Comparison of ENCODE assay signal across 8 cellular contexts in genomic region chr2:47520825-47521665, GRCh38. TPM values are rescaled to one million over a fixed set of nuclear protein-coding genes. Genes with fewer than 3 reads are reported as not detected.
DNase-seq lines count a peak whose midpoint lies in the region; ATAC-seq, FAIRE-seq and TF ChIP-seq lines count a peak whose summit lies in the region.

No MANE protein-coding gene starts in this region.

- H3K4me3 Mint-ChIP-seq in natural killer cell, result peak overlapping the region; percentile 95

- CTCF ChIA-PET in endothelial cell of umbilical vein (lab: Charles Lee), result interaction anchor here (0.7 to 3.0 kb wide), 8 partner anchors 9 to 246 kb away, joined by 3 to 14 read pairs (median 5); no protein-coding TSS in a partner anchor

- H3K4me1 ChIP-seq in endothelial cell of umbilical vein (ENCODE audit: control insufficient read depth, extremely low read depth, insufficient read depth, low read length) (peaks cover 3% of the 10 kb centered on the region), stomach smooth muscle (ENCODE audit: control insufficient read depth, insufficient read depth, low read length) (peaks cover 12% of the 10 kb centered on the region)

- peak overlapping the region; percentile 86 to 93 for H3K27ac Mint-ChIP-seq in natural killer cell

- POLR2A ChIA-PET in endothelial cell of umbilical vein (lab: Charles Lee), result interaction anchor here (0.6 kb wide), 1 partner anchor 133 kb away, joined by 5 read pairs; no protein-coding TSS in a partner anchor

- H3K36me3 Mint-ChIP-seq in natural killer cell, result no peaks in the 10 kb centered on the region

- intact Hi-C loops in endothelial cell of umbilical vein (cut with micrococcal nuclease), result loop anchor here (5.0 kb wide), 1 partner anchor 246 kb away; no protein-coding TSS in a partner anchor
- intact Hi-C loops in natural killer cell (cut with micrococcal nuclease), result loop anchor here (1.0 kb wide), 1 partner anchor 34 kb away; no protein-coding TSS in a partner anchor

- ATAC-seq in HG03439 (IDR thresholded peaks at IDR 0.05; ENCODE audit: unreplicated experiment), result peak; percentile 86
- ATAC-seq in natural killer cell, result peak; percentile 77 to 85 (median 78)

- H3K4me2 ChIP-seq in endothelial cell of umbilical vein (ENCODE audit: insufficient read depth, low read length), result peak overlapping the region; percentile 32

- H3K9me3 ChIP-seq in endothelial cell of umbilical vein (replicated peaks; ENCODE audit: control insufficient read depth, insufficient read depth, low read length) (no peaks in the 10 kb centered on the region), stomach smooth muscle (ENCODE audit: control insufficient read depth in 2 of 2, low read length in 2 of 2) (no peaks in the 10 kb centered on the region)

- TF ChIP-seq CTCF in endothelial cell of umbilical vein (IDR thresholded peaks at IDR 0.05; ENCODE audit: extremely low read depth in 1 of 2, insufficient read depth in 1 of 2, low read depth in 1 of 2, low read length in 2 of 2), result peak; percentile 12 to 30
- peak; percentile 30 for TF ChIP-seq CTCF in natural killer cell (IDR thresholded peaks at IDR 0.05)

- H3K27me3 Mint-ChIP-seq in natural killer cell (ENCODE audit: low read depth in 2 of 2), result no peaks in the 10 kb centered on the region

- no peaks in the 10 kb centered on the region for H4K20me1 ChIP-seq in endothelial cell of umbilical vein (replicated peaks; ENCODE audit: control insufficient read depth, extremely low read depth, insufficient read depth, low read length)

- H3K27ac ChIP-seq in endothelial cell of umbilical vein (ENCODE audit: insufficient read depth, low read depth, low read length) (no peak overlapping the region), stomach smooth muscle (ENCODE audit: low read length) (no peak overlapping the region)

- H2AFZ ChIP-seq in endothelial cell of umbilical vein (ENCODE audit: low read depth, low read length), result peak overlapping the region; percentile 80

- peaks cover 35% of the 10 kb centered on the region in 2 donors for H3K4me1 Mint-ChIP-seq in natural killer cell

- H3K36me3 ChIP-seq in endothelial cell of umbilical vein (ENCODE audit: control insufficient read depth in 2 of 2, extremely low read depth in 1 of 2, insufficient read depth in 2 of 2, low read length in 2 of 2) (no peaks in the 10 kb centered on the region), stomach smooth muscle (ENCODE audit: control insufficient read depth in 2 of 2, insufficient read depth in 2 of 2, low read length in 2 of 2) (no peaks in the 10 kb centered on the region)

- no peaks in the 10 kb centered on the region for H3K27me3 ChIP-seq in endothelial cell of umbilical vein (ENCODE audit: control insufficient read depth in 2 of 2, insufficient read depth in 2 of 2, low read length in 2 of 2)
- H3K27me3 ChIP-seq in stomach smooth muscle (ENCODE audit: control insufficient read depth in 1 of 2, insufficient read depth in 2 of 2, low read length in 2 of 2), result peaks cover 8 to 12% of the 10 kb centered on the region in 2 donors

- dilution Hi-C loops in endothelial cell of umbilical vein (cut with MboI; ENCODE audit: extremely low pct_ligation_motif_present, low sequenced_read_pairs), result no loop called here

- no peaks in the 10 kb centered on the region for H3K9me1 ChIP-seq in endothelial cell of umbilical vein (replicated peaks; ENCODE audit: control insufficient read depth, extremely low read depth, insufficient read depth, low read length)

- no peaks in the 10 kb centered on the region for H3K9me3 Mint-ChIP-seq in natural killer cell

- H3K9ac ChIP-seq in endothelial cell of umbilical vein (replicated peaks; ENCODE audit: extremely low read depth, insufficient read depth, low read length), result no peak overlapping the region
- H3K9ac ChIP-seq in stomach smooth muscle (ENCODE audit: low read length in 2 of 2), result no peak overlapping the region

- peak overlapping the region; percentile 11 to 17 (median 16) for H3K4me3 ChIP-seq in endothelial cell of umbilical vein (replicated peaks in 1 of 3; ENCODE audit: insufficient read depth in 1 of 3, low read depth in 1 of 3, low read length in 3 of 3)
- H3K4me3 ChIP-seq in stomach smooth muscle (ENCODE audit: low read length in 2 of 2), result peak overlapping the region; percentile 66 to 73

- TF ChIP-seq POLR2A in endothelial cell of umbilical vein (IDR thresholded peaks at IDR 0.05; ENCODE audit: low read depth, low read length), result no peak

- H3K79me2 ChIP-seq in endothelial cell of umbilical vein (ENCODE audit: control insufficient read depth, insufficient read depth, low read length), result no peaks in the 10 kb centered on the region

- no TSS peak for BruUV-seq in endothelial cell of umbilical vein (replicated peaks; lab: Mats Ljungman, UMichigan)

- FAIRE-seq in GM19239 (lab: Jason Lieb, UNC) (peak; percentile 70), endothelial cell of umbilical vein (lab: Jason Lieb, UNC) (peak; percentile 74)

- DNase-seq in AML-193 (lab: John Stamatoyannopoulos, UW), result peak; percentile 46 to 49
- peak; percentile 91 for DNase-seq in GM19239 (ENCODE audit: insufficient read length, low spot score)
- DNase-seq in NCI-H774 (lab: John Stamatoyannopoulos, UW), result peak; percentile 60
- peak; percentile 39 for DNase-seq in activated CD8-positive, alpha-beta memory T cell treated with anti-CD3 and anti-CD28 coated beads, Interleukin-2, amount 50 U/mL, for 24 hours (ENCODE audit: extremely low read depth)
- peak; percentile 57 for DNase-seq in endothelial cell of umbilical vein (ENCODE audit: low read depth, low spot score)
- peak; percentile 58 for DNase-seq in natural killer cell

TF ChIP-seq in endothelial cell of umbilical vein, 7 proteins besides CTCF, POLR2A, EP300 and RAD21:
- TF ChIP-seq JUN (IDR thresholded peaks at IDR 0.05; ENCODE audit: borderline replicate concordance, insufficient read depth, insufficient read length, low read depth), result no peak
- TF ChIP-seq POLR2AphosphoS5 (IDR thresholded peaks at IDR 0.05; ENCODE audit: insufficient read depth, low read depth, low read length), result no peak
- TF ChIP-seq EZH2 (IDR thresholded peaks at IDR 0.05; ENCODE audit: borderline replicate concordance, low read depth, low read length, severe bottlenecking), result peak; percentile 63
- TF ChIP-seq GATA2 (IDR thresholded peaks at IDR 0.05; ENCODE audit: insufficient read depth, insufficient read length, low read depth, low read length), result no peak
- TF ChIP-seq MAX (IDR thresholded peaks at IDR 0.05; ENCODE audit: insufficient read depth, insufficient read length), result peak; percentile 53
- TF ChIP-seq MYC (IDR thresholded peaks at IDR 0.05; ENCODE audit: low read depth, low read length), result peak; percentile 16
- TF ChIP-seq FOS (IDR thresholded peaks at IDR 0.05; ENCODE audit: borderline replicate concordance, insufficient read depth, low read length), result no peak

RNA-seq across cellular contexts. Expression of gene KCNK12, which starts 49.7 kb away (rescaled TPM):
- not detected in 2 replicates for total RNA-seq in endothelial cell of umbilical vein
- polyA plus RNA-seq in endothelial cell of umbilical vein, result 0.05 TPM in 1 of 2 replicates, not detected in the other
- not detected in 2 replicates for polyA plus RNA-seq in endothelial cell of umbilical vein (2011; cell fraction: cytosol; rRNA removed)
- not detected in 2 replicates for polyA plus RNA-seq in endothelial cell of umbilical vein (2011; cell fraction: nucleus; rRNA removed)
- 0.03 and 0.04 TPM in 2 replicates for polyA plus RNA-seq in endothelial cell of umbilical vein (2012)
- not detected in 2 replicates for polyA minus RNA-seq in endothelial cell of umbilical vein
- not detected for polyA minus RNA-seq in endothelial cell of umbilical vein (2011; cell fraction: cytosol; rRNA and poly(A)+ RNA removed)
- polyA minus RNA-seq in endothelial cell of umbilical vein (2011; cell fraction: nucleus; rRNA and poly(A)+ RNA removed), result not detected in 2 replicates
- under 1 TPM; 0.26 to 0.54 (median 0.50) TPM for total RNA-seq in natural killer cell

Comparison
In these comparisons a context has a peak if more than half of its experiments do, and no peak if none do; other contexts are left out.
1. DNase-seq: peak in every context shown above with its lines; median percentile 91 in GM19239; 60 in NCI-H774; 58 in natural killer cell; 57 in endothelial cell of umbilical vein; 48 in AML-193; 39 in activated CD8-positive, alpha-beta memory T cell treated with anti-CD3 and anti-CD28 coated beads, Interleukin-2, amount 50 U/mL, for 24 hours.